ENCODE assay signal across 8 cellular contexts in the genomic region with DNA sequence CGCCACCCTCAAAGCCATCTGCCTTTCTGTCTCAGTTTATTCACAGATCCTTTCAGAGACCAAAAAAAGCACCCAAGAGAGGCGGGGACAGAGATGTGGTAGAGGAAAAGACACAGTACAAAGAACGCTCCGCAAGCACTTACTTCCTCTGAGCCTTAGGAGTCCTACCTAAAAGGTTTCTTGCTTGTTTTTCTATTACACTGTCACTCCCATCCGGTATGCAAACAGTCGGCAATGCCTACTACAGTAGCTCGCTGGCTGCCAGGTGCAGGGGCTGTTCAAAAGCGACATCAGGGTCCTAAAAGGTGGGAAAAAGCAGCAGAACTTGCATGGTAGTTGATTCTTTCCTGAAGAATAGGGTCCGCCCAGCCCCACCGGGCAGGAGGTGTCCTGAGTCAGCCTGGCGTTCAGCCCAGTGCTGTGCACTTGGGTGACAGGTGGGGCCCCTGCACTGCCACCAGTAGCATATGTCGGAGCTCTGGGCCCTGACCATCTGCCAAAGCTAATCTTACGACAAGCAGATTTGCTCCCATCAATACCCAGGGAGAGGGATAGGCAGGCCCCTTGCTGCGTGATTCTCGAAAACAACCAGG. TPM values are rescaled to one million over a fixed set of nuclear protein-coding genes. Genes with fewer than 3 reads are reported as not detected.
A peak's percentile ranks its signal among the peaks of the same experiment; 100 is the strongest.
DNase-seq lines count a peak whose midpoint lies in the region; ATAC-seq and TF ChIP-seq lines count a peak whose summit lies in the region.

No MANE protein-coding gene starts in this region.

- intact Hi-C loops in left colon (cut with DNase I, micrococcal nuclease): no loop called here

- TF ChIP-seq CTCF in GM20000 (IDR thresholded peaks at IDR 0.05; ENCODE audit: extremely low read depth, missing control alignments) (no peak), cardiac fibroblast (IDR thresholded peaks at IDR 0.05; ENCODE audit: low read depth, low read length) (no peak)

- ATAC-seq in left colon: peak; percentile 54
- ATAC-seq in GM21367 (IDR thresholded peaks at IDR 0.05; ENCODE audit: unreplicated experiment): no peak

- H3K4me3 Mint-ChIP-seq in T-helper 1 cell treated with Interleukin-12 subunit alpha and Interleukin-12 subunit beta and Interleukin-4 antibody, amounts not matched to agents 30 μg/mL and 1 μg/mL, for 36 hours: peak overlapping the region; percentile 94

- peak overlapping the region; percentile 92 to 95 for H3K4me3 ChIP-seq in cardiac fibroblast (replicated peaks in 1 of 2; ENCODE audit: low read depth in 2 of 2, low read length in 2 of 2)

- no peaks in the 10 kb centered on the region for H3K9me3 Mint-ChIP-seq in T-helper 1 cell treated with Interleukin-12 subunit alpha and Interleukin-12 subunit beta and Interleukin-4 antibody, amounts not matched to agents 30 μg/mL and 1 μg/mL, for 36 hours

- DNase-seq in COLO829 (ENCODE audit: low spot score) (peak; percentile 71), GM20000 (ENCODE audit: low spot score) (peak; percentile 64), HT-29 (ENCODE audit: low spot score) (peak; percentile 93), cardiac fibroblast (ENCODE audit: low read depth in 2 of 2) (peak; percentile 39 to 42), left colon (peak; percentile 82 to 84)
- peak; percentile 9 for DNase-seq in stimulated activated CD8-positive, alpha-beta memory T cell treated with anti-CD3 and anti-CD28 coated beads, Interleukin-4, amount 100 ng/mL, for 24 hours (ENCODE audit: low read depth)

- H3K36me3 Mint-ChIP-seq in T-helper 1 cell treated with Interleukin-12 subunit alpha and Interleukin-12 subunit beta and Interleukin-4 antibody, amounts not matched to agents 30 μg/mL and 1 μg/mL, for 36 hours (ENCODE audit: low read depth): peaks cover 20% of the 10 kb centered on the region

- H3K4me1 Mint-ChIP-seq in T-helper 1 cell treated with Interleukin-12 subunit alpha and Interleukin-12 subunit beta and Interleukin-4 antibody, amounts not matched to agents 30 μg/mL and 1 μg/mL, for 36 hours (ENCODE audit: low read depth): peaks cover 43% of the 10 kb centered on the region

- H3K27ac Mint-ChIP-seq in T-helper 1 cell treated with Interleukin-12 subunit alpha and Interleukin-12 subunit beta and Interleukin-4 antibody, amounts not matched to agents 30 μg/mL and 1 μg/mL, for 36 hours: peak overlapping the region; percentile 99

- H3K27me3 Mint-ChIP-seq in T-helper 1 cell treated with Interleukin-12 subunit alpha and Interleukin-12 subunit beta and Interleukin-4 antibody, amounts not matched to agents 30 μg/mL and 1 μg/mL, for 36 hours (ENCODE audit: low read depth): no peaks in the 10 kb centered on the region

RNA-seq across cellular contexts. Expression of gene TECPR1, which starts 0.7 kb away (rescaled TPM):
- 36.2 and 47.6 TPM in 2 replicates for total RNA-seq in HT-29 (2014; rRNA removed; shearing (Covaris generic))
- 10 to 100 TPM; 39.7 to 45.2 TPM for total RNA-seq in left colon

RNA-seq across cellular contexts. Expression of gene BRI3, which starts 30.1 kb away (rescaled TPM):
- total RNA-seq in HT-29 (2014; rRNA removed; shearing (Covaris generic)): 206 and 239 TPM in 2 replicates
- total RNA-seq in left colon: 100 to 1,000 TPM; 193 to 210 TPM

RNA-seq across cellular contexts. Expression of gene BHLHA15, which starts 40.1 kb away (rescaled TPM):
- total RNA-seq in HT-29 (2014; rRNA removed; shearing (Covaris generic)): 16.2 and 21.8 TPM in 2 replicates
- total RNA-seq in left colon: 1 to 10 TPM; 1.0 to 3.3 TPM

Comparison
In these comparisons a context has a peak if more than half of its experiments do, and no peak if none do; other contexts are left out.
1. DNase-seq: peak in every context shown above with its lines; median percentile 93 in HT-29; 83 in left colon; 71 in COLO829; 64 in GM20000; 40 in cardiac fibroblast; 9 in stimulated activated CD8-positive, alpha-beta memory T cell treated with anti-CD3 and anti-CD28 coated beads, Interleukin-4, amount 100 ng/mL, for 24 hours.